In the genomic region with DNA sequence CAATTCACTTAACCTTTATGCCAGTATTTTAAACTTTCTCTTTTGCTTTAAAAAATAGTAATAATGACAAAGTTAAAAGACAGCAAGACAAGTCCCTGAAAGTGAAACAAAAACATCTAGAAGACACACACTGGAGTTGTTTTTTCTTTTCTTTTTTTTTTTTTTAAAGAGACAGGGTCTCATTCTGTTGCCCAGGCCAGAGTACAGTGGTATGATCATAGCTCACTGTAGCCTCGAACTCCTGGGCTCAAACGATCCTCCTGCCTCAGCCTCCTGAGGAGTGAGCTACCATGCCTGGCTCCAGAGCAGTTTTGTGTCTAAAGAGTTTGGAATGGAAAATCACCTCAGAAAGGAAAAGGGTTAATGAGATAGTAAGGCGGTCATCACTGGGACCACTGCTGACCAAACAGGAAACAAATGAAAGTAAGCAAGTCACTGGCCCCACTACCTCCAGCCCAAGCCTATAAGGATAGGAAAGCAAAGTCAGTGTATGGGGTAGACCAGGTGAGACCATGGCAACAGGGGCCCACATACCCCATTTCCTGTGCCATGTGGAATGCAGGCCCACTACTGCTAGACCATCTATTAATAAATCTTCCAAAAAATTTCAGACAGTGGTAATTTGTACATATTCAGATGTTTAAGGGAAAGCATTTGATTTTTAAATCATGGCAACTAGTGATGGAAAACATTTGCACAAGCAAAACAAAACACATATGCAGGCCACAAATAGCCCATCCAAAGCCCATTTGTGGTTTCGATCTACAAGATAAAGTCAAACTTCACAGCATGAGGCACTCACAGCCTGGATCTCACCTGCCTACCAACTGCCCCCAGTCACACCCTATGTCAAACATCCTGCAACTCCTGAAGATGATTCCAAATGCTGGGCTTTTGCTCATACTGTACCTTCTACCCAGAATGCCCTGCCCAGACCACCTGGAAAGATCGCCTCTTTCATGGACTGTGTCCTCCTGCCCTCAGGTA, we compare ENCODE assay signal across 8 cellular contexts.
A peak's percentile ranks its signal among the peaks of the same experiment; 100 is the strongest.
DNase-seq lines count a peak whose midpoint lies in the region; ATAC-seq, FAIRE-seq and TF ChIP-seq lines count a peak whose summit lies in the region.

No MANE protein-coding gene starts in this region.

- intact Hi-C loops in lower lobe of right lung (cut with DNase I) = no loop called here

- H3K9me3 ChIP-seq in OCI-LY3 (ENCODE audit: insufficient read depth, low read length) = peaks cover 19% of the 10 kb centered on the region; the same call in 1 of the 2 replicates
- peaks cover 9% of the 10 kb centered on the region for H3K9me3 ChIP-seq in lower lobe of right lung
- H3K9me3 ChIP-seq in neuronal stem cell (replicated peaks in 1 of 2; ENCODE audit: control insufficient read depth in 2 of 2, insufficient read depth in 1 of 2, low read depth in 1 of 2, low read length in 2 of 2) = peaks cover 0 to 7% of the 10 kb centered on the region in 2 donors

- no peaks in the 10 kb centered on the region for H4K20me1 ChIP-seq in OCI-LY3 (ENCODE audit: insufficient read depth, low read length)

- ATAC-seq in lower lobe of right lung = peak in 1 of 2 donors; percentile 26

- no peaks in the 10 kb centered on the region for H3K79me1 ChIP-seq in neuronal stem cell (ENCODE audit: low read depth, low read length)

- H3K9ac ChIP-seq in OCI-LY3 (ENCODE audit: low read length) = no peak overlapping the region
- H3K9ac ChIP-seq in neuronal stem cell (ENCODE audit: low read depth, low read length, poor library complexity) = no peak overlapping the region

- no peak overlapping the region for H3K14ac ChIP-seq in neuronal stem cell (ENCODE audit: low read length)

- H4K8ac ChIP-seq in neuronal stem cell (ENCODE audit: low read depth, low read length) = no peak overlapping the region

- no peak overlapping the region for H2AFZ ChIP-seq in OCI-LY3 (ENCODE audit: low read depth, low read length)
- no peak overlapping the region for H2AFZ ChIP-seq in neuronal stem cell (ENCODE audit: low read length)

- peaks cover 50% of the 10 kb centered on the region for H3K79me2 ChIP-seq in OCI-LY3 (ENCODE audit: low read length)

- H2BK5ac ChIP-seq in neuronal stem cell (ENCODE audit: low read length) = no peak overlapping the region

- H3K4ac ChIP-seq in neuronal stem cell (ENCODE audit: low read length) = no peak overlapping the region

- H3K4me3 ChIP-seq in OCI-LY3 (ENCODE audit: low read length) = peak overlapping the region; percentile 13; the same call in 1 of the 2 replicates
- H3K4me3 ChIP-seq in lower lobe of right lung = peak overlapping the region; percentile 22
- H3K4me3 ChIP-seq in neuronal stem cell (ENCODE audit: low read length in 2 of 2) = no peak overlapping the region

- no peak overlapping the region for H2BK15ac ChIP-seq in neuronal stem cell (ENCODE audit: low read length)

- H4K91ac ChIP-seq in neuronal stem cell (ENCODE audit: low read depth, low read length, poor library complexity) = no peak overlapping the region

- TF ChIP-seq CTCF in OCI-LY3 (IDR thresholded peaks at IDR 0.05; ENCODE audit: low read depth, low read length) = no peak
- TF ChIP-seq CTCF in lower lobe of right lung (IDR thresholded peaks at IDR 0.05) = no peak

- FAIRE-seq in GM18507 (lab: Jason Lieb, UNC) (peak; percentile 33), H54 (lab: Jason Lieb, UNC) (peak; percentile 27)

- H2BK120ac ChIP-seq in neuronal stem cell (ENCODE audit: low read depth, low read length) = no peak overlapping the region

- H3K18ac ChIP-seq in neuronal stem cell (ENCODE audit: low read length) = no peak overlapping the region

- DNase-seq in GM18507 (ENCODE audit: extremely low spot score, insufficient read length, low read depth) (peak; percentile 22), H54 (ENCODE audit: insufficient read length, low spot score) (no peak), lower lobe of right lung (no peak), NCI-H345 treated with DMSO at 0.1 percent for 48 hours (lab: John Stamatoyannopoulos, UW; ENCODE audit: unreplicated experiment) (no peak), DMS79 (lab: John Stamatoyannopoulos, UW) (no peak), GDM1 (lab: John Stamatoyannopoulos, UW) (no peak), neuronal stem cell (ENCODE audit: low spot score) (no peak)

- H3K36me3 ChIP-seq in OCI-LY3 (replicated peaks; ENCODE audit: low read depth, low read length) = peaks cover 23% of the 10 kb centered on the region
- no peaks in the 10 kb centered on the region for H3K36me3 ChIP-seq in lower lobe of right lung
- H3K36me3 ChIP-seq in neuronal stem cell (replicated peaks in 1 of 2; ENCODE audit: control insufficient read depth in 2 of 2, insufficient read depth in 2 of 2, low read length in 2 of 2) = no peaks in the 10 kb centered on the region

- H3K4me1 ChIP-seq in OCI-LY3 (ENCODE audit: low read length) = peaks cover 29% of the 10 kb centered on the region
- peaks cover 35% of the 10 kb centered on the region for H3K4me1 ChIP-seq in lower lobe of right lung
- H3K4me1 ChIP-seq in neuronal stem cell (ENCODE audit: control insufficient read depth in 2 of 2, insufficient read depth in 1 of 2, low read depth in 1 of 2, low read length in 2 of 2) = peaks cover 9 to 14% of the 10 kb centered on the region in 2 donors

- H3K23ac ChIP-seq in neuronal stem cell (ENCODE audit: low read depth, low read length, poor library complexity) = no peak overlapping the region

- H3K4me2 ChIP-seq in OCI-LY3 (ENCODE audit: low read length) (peak overlapping the region; percentile 61), neuronal stem cell (ENCODE audit: insufficient read depth, low read length, poor library complexity, severe bottlenecking) (no peak overlapping the region)

- no CpG with 5 or more reads among the region's 5 CpGs for WGBS in neuronal stem cell (ENCODE audit: extremely low coverage in 2 of 2, insufficient read length in 2 of 2, insufficient replicate concordance in 1 of 2), 2 donors

- no peaks in the 10 kb centered on the region for H3K27me3 ChIP-seq in OCI-LY3 (ENCODE audit: low read depth, low read length)
- no peaks in the 10 kb centered on the region for H3K27me3 ChIP-seq in lower lobe of right lung (ENCODE audit: low read depth)
- no peaks in the 10 kb centered on the region for H3K27me3 ChIP-seq in neuronal stem cell (ENCODE audit: control insufficient read depth in 3 of 3, insufficient read depth in 3 of 3, low read depth in 1 of 3, low read length in 3 of 3)

- H2AK5ac ChIP-seq in neuronal stem cell (ENCODE audit: low read depth, low read length) = no peak overlapping the region

- TF ChIP-seq POLR2A in H54 (IDR thresholded peaks at IDR 0.05; ENCODE audit: low read depth, low read length) = no peak

- no peak overlapping the region for H2BK12ac ChIP-seq in neuronal stem cell (ENCODE audit: low read length)

- no peak overlapping the region for H3K27ac ChIP-seq in OCI-LY3 (ENCODE audit: low read length)
- no peak overlapping the region for H3K27ac ChIP-seq in lower lobe of right lung
- no peak overlapping the region for H3K27ac ChIP-seq in neuronal stem cell (replicated peaks; ENCODE audit: low read length)

Comparison
In these comparisons a context has a peak if more than half of its experiments do, and no peak if none do; other contexts are left out.
1. H3K4me3 ChIP-seq: peak in OCI-LY3 (single experiment) and lower lobe of right lung (single experiment); none in neuronal stem cell (0 of 2).